In genomic region chr16:50144211-50144610, GRCh38 we compare ENCODE assay signal across 21 cellular contexts.
"Had no signal": no experiment of that assay in that cellular context is flagged by ENCODE, and none has a peak within 500 bp of the region (broad histone marks: within the 10 kb centered on the region; RNA-seq: fewer than 3 reads in every experiment).

No MANE protein-coding gene starts in this region.

- H3K9me3 ChIP-seq: gastroesophageal sphincter, heart left ventricle, right atrium auricular region, testis, tibial artery had no signal

- DNase-seq: dorsolateral prefrontal cortex; effector CD4-positive, alpha-beta T cell; foreskin fibroblast; heart left ventricle; kidney; naive B cell; stimulated activated CD4-positive, alpha-beta T cell treated with anti-CD3 and anti-CD28 coated beads, Interleukin-4, amount 100 ng/mL, for 4 hours; stimulated activated naive CD8-positive, alpha-beta T cell treated with anti-CD3 and anti-CD28 coated beads, Interleukin-15, Interleukin-2, amounts not matched to agents 100 U/mL and 50 U/mL, for 24 hours; substantia nigra; testis; tibial artery had no signal

- H3K27ac ChIP-seq: dorsolateral prefrontal cortex, gastroesophageal sphincter, heart left ventricle, hepatocyte, neural progenitor cell, parathyroid adenoma, right atrium auricular region, testis, tibial artery had no signal

- H3K36me3 ChIP-seq: gastroesophageal sphincter, heart left ventricle, neural progenitor cell, right atrium auricular region, tibial artery had no signal

- H3K4me2 ChIP-seq: hepatocyte, neural progenitor cell had no signal

- H3K9ac ChIP-seq: neural progenitor cell, parathyroid adenoma had no signal

- H3K27me3 ChIP-seq: dorsolateral prefrontal cortex, gastroesophageal sphincter, heart left ventricle, hepatocyte, neural progenitor cell, right atrium auricular region, testis, tibial artery had no signal

- H3K79me2 ChIP-seq: hepatocyte, parathyroid adenoma had no signal

- FAIRE-seq: colon, kidney had no signal

- H3K4me1 ChIP-seq: heart left ventricle, neural progenitor cell, right atrium auricular region, tibial artery had no signal

- H2AFZ ChIP-seq: hepatocyte, neural progenitor cell, parathyroid adenoma had no signal

- ATAC-seq: gastroesophageal sphincter; heart left ventricle; left lobe of liver; sciatic nerve; stimulated activated memory B cell treated with anti-CD40 and anti-IgM and Interleukin-4, amounts not matched to agents 10 μg/mL and 1 μg/mL and 100 μg/mL, for 72 hours; stimulated activated naive CD8-positive, alpha-beta T cell treated with anti-CD3 and anti-CD28 coated beads, Interleukin-15, Interleukin-2, amounts not matched to agents 100 U/mL and 50 U/mL, for 24 hours had no signal

- H3K4me3 ChIP-seq: dorsolateral prefrontal cortex, gastroesophageal sphincter, heart left ventricle, hepatocyte, lung, neural progenitor cell, right atrium auricular region, testis, tibial artery had no signal
